Comparison of ENCODE assay signal across 1 cellular context in the genomic region with DNA sequence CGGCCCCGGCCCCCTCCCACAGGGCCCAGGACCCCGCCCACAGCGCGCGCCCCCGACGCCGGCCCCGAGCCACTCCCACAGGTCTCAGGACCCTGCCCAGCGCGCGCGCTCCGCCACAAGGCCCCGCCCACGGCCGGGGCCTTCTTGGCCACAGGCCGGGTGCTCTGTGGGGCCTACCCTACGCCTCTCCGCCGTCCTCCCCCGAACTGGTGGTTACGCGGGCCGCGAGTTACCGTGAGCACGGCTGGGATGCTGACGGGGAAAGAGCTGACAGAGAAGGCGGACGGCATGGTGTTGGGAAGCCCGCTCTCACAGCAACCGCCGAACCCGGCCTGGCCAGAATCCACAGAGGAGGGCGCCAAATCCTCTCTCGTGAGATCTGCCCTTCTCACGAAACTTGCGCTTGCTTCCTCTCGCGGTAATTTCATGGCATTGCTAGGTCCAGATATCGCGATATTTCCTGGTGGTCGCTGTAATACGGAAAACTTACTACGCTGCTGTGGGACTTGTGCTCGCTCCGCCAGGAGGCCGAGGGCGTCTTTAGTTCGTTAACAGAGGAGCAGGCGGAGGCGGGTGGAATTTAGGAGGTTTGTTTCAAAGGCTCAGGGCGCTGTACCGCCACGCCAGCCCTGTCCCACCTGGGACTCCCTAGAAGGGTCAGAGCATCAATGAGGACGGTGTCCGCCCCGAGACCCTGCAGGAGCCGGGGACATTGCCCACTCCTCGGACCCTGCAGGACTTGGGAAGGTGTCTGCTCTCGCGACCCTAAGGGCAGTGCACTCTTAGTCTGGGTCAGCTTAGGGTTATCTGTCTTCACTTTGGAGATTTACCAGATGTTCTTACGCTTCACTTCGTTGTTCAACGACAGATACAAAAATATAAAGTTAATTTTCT.
TF ChIP-seq lines count a peak whose summit lies in the region.

A gene (minus strand): TSS at position 351 of the 894 bp plus-strand sequence. CDS start 61 bp downstream, at position 290.

TF ChIP-seq in SK-N-SH, 30 proteins besides CTCF, POLR2A, EP300 and RAD21 (continued from another document):
- TF ChIP-seq, protein P1, sequence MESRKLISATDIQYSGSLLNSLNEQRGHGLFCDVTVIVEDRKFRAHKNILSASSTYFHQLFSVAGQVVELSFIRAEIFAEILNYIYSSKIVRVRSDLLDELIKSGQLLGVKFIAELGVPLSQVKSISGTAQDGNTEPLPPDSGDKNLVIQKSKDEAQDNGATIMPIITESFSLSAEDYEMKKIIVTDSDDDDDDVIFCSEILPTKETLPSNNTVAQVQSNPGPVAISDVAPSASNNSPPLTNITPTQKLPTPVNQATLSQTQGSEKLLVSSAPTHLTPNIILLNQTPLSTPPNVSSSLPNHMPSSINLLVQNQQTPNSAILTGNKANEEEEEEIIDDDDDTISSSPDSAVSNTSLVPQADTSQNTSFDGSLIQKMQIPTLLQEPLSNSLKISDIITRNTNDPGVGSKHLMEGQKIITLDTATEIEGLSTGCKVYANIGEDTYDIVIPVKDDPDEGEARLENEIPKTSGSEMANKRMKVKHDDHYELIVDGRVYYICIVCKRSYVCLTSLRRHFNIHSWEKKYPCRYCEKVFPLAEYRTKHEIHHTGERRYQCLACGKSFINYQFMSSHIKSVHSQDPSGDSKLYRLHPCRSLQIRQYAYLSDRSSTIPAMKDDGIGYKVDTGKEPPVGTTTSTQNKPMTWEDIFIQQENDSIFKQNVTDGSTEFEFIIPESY (IDR thresholded peaks at IDR 0.05; ENCODE audit: borderline replicate concordance, low read depth), result peak; percentile 100
- TF ChIP-seq MXI1 (IDR thresholded peaks at IDR 0.05; ENCODE audit: low read depth, low read length) (peak; percentile 34; the same call in 1 of the 2 replicates), RFX5 (IDR thresholded peaks at IDR 0.05; ENCODE audit: low read length) (no peak), FOXM1 (IDR thresholded peaks at IDR 0.05; ENCODE audit: low read depth) (no peak), JUND (IDR thresholded peaks at IDR 0.05) (no peak), POLR2AphosphoS5 (IDR thresholded peaks at IDR 0.05; ENCODE audit: low read depth, low read length) (peak; percentile 99), FOXJ3 (CRISPR knock-in tag; IDR thresholded peaks at IDR 0.05) (peak; percentile 79; the same call in 1 of the 2 replicates), TCF12 (IDR thresholded peaks at IDR 0.05) (0 out of 2 replicates have a peak, but pooled peaks have one; percentile 3), SIN3A (IDR thresholded peaks at IDR 0.05; ENCODE audit: borderline replicate concordance, low read depth, low read length) (peak; percentile 100), TEAD4 (IDR thresholded peaks at IDR 0.05; ENCODE audit: borderline replicate concordance, insufficient read depth) (no peak), NRF1 (IDR thresholded peaks at IDR 0.05; ENCODE audit: low read depth, low read length) (no peak), CHD2 (IDR thresholded peaks at IDR 0.05; ENCODE audit: low read length, partially characterized antibody) (peak; percentile 100)
- TF ChIP-seq, protein P2, sequence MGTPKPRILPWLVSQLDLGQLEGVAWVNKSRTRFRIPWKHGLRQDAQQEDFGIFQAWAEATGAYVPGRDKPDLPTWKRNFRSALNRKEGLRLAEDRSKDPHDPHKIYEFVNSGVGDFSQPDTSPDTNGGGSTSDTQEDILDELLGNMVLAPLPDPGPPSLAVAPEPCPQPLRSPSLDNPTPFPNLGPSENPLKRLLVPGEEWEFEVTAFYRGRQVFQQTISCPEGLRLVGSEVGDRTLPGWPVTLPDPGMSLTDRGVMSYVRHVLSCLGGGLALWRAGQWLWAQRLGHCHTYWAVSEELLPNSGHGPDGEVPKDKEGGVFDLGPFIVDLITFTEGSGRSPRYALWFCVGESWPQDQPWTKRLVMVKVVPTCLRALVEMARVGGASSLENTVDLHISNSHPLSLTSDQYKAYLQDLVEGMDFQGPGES (IDR thresholded peaks at IDR 0.05; ENCODE audit: low read depth, low read length), result no peak
- TF ChIP-seq, protein P3, sequence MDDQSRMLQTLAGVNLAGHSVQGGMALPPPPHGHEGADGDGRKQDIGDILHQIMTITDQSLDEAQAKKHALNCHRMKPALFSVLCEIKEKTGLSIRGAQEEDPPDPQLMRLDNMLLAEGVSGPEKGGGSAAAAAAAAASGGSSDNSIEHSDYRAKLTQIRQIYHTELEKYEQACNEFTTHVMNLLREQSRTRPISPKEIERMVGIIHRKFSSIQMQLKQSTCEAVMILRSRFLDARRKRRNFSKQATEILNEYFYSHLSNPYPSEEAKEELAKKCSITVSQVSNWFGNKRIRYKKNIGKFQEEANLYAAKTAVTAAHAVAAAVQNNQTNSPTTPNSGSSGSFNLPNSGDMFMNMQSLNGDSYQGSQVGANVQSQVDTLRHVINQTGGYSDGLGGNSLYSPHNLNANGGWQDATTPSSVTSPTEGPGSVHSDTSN (IDR thresholded peaks at IDR 0.05), result peak; percentile 24; the same call in 1 of the 2 replicates
- TF ChIP-seq, protein P4, sequence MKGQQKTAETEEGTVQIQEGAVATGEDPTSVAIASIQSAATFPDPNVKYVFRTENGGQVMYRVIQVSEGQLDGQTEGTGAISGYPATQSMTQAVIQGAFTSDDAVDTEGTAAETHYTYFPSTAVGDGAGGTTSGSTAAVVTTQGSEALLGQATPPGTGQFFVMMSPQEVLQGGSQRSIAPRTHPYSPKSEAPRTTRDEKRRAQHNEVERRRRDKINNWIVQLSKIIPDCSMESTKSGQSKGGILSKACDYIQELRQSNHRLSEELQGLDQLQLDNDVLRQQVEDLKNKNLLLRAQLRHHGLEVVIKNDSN (IDR thresholded peaks at IDR 0.05; ENCODE audit: borderline replicate concordance, low read depth), result no peak
